In the genomic region with DNA sequence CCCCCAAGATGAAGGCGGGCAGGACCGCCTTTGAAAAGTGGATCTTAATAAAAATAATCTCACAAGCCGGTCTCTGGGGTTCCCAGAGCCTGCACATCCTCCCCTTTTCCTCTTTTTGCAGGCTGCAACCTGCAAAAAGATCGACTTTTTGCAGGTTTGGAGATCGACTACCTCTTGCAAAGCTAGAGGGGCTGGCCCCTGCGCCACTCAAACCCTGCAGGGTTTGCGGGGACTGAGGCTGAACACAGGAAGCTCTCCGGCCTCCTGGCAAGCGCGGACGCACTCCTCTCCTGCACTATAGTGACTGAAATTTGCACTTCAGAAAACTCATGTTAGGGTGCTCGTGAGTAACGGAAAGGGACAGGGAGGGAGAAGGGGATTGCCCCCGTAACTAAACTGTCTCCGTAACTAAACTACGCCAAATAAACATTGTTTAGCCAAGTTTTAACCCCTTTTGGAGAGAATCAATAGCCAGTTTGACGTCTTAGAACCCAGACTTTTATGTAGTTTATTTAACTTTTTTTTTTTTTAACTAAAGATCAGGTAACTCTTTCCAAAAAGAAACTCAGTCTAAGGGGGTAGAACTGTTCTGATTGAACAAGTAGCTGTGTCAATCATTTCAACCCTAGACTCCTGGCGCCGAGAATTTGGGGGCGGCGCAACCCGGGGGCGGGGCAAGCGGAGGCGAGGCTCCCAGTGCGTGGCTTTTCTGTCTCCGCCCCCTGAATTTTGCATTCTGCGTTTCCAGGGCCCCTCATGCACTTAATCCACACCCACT, we compare ENCODE assay signal across 8 cellular contexts. TPM values are rescaled to one million over a fixed set of nuclear protein-coding genes. Genes with fewer than 3 reads are reported as not detected.
DNase-seq lines count a peak whose midpoint lies in the region; TF ChIP-seq lines count a peak whose summit lies in the region.

No MANE protein-coding gene starts in this region.

- peaks cover 22% of the 10 kb centered on the region for H3K4me1 ChIP-seq in SJCRH30
- H3K4me1 ChIP-seq in cardiac muscle cell (ENCODE audit: low read depth) = peaks cover 39% of the 10 kb centered on the region
- H3K4me1 ChIP-seq in parathyroid adenoma = peaks cover 2% of the 10 kb centered on the region
- H3K4me1 ChIP-seq in tibial nerve = peaks cover 0 to 90% (median 42%) of the 10 kb centered on the region in 4 donors

- DNase-seq in ELF-1 (ENCODE audit: low read depth, low spot score) = peak; percentile 82
- DNase-seq in LHCN-M2 (ENCODE audit: low read depth) = peak; percentile 45
- DNase-seq in SJCRH30 = peak; percentile 80 to 88
- peak; percentile 54 for DNase-seq in activated naive CD8-positive, alpha-beta T cell treated with anti-CD3 and anti-CD28 coated beads, Interleukin-2, amount 50 U/mL, for 16 hours (ENCODE audit: low read depth, low spot score)
- DNase-seq in cardiac muscle cell (ENCODE audit: low read depth in 1 of 2, low spot score in 1 of 2) = peak; percentile 50 to 92
- DNase-seq in tibial nerve (ENCODE audit: low spot score in 2 of 2) = peak; percentile 88 to 91
- DNase-seq in UCSD-AML1 (lab: John Stamatoyannopoulos, UW; ENCODE audit: unreplicated experiment) = no peak

- no peaks in the 10 kb centered on the region for H3K79me2 ChIP-seq in parathyroid adenoma

- peak overlapping the region; percentile 78 for H3K27ac ChIP-seq in SJCRH30
- H3K27ac ChIP-seq in cardiac muscle cell = peak overlapping the region; percentile 87
- no peak overlapping the region for H3K27ac ChIP-seq in parathyroid adenoma
- H3K27ac ChIP-seq in tibial nerve = peak overlapping the region; percentile 66 to 96 (median 86)

- no peak overlapping the region for H3K9ac ChIP-seq in parathyroid adenoma

- TF ChIP-seq POLR2A in tibial nerve (IDR thresholded peaks at IDR 0.05) = peak in 1 of 2 donors; percentile 44

- peak in 1 of 2 donors; percentile 30 for TF ChIP-seq EP300 in tibial nerve (IDR thresholded peaks at IDR 0.05)

- H3K9me3 ChIP-seq in SJCRH30 (replicated peaks) = no peaks in the 10 kb centered on the region
- no peaks in the 10 kb centered on the region for H3K9me3 ChIP-seq in cardiac muscle cell (ENCODE audit: low read depth)
- no peaks in the 10 kb centered on the region for H3K9me3 ChIP-seq in parathyroid adenoma (ENCODE audit: control insufficient read depth, low read length)
- no peaks in the 10 kb centered on the region for H3K9me3 ChIP-seq in tibial nerve

- 0 to 1% methylated on average over 28 of the region's 28 CpGs for WGBS in tibial nerve, 2 donors

- no peaks in the 10 kb centered on the region for H3K27me3 ChIP-seq in SJCRH30
- H3K27me3 ChIP-seq in cardiac muscle cell = no peaks in the 10 kb centered on the region
- no peaks in the 10 kb centered on the region for H3K27me3 ChIP-seq in parathyroid adenoma (ENCODE audit: control insufficient read depth, insufficient read depth, low read length)
- peaks cover 0 to 8% of the 10 kb centered on the region in 2 donors for H3K27me3 ChIP-seq in tibial nerve

- peak overlapping the region; percentile 82 for H3K4me2 ChIP-seq in parathyroid adenoma (ENCODE audit: low read length)

- H3K4me3 ChIP-seq in SJCRH30 = peak overlapping the region; percentile 60
- peak overlapping the region; percentile 75 for H3K4me3 ChIP-seq in cardiac muscle cell
- peak overlapping the region; percentile 70 for H3K4me3 ChIP-seq in parathyroid adenoma (ENCODE audit: low read depth, low read length)
- peak overlapping the region; percentile 48 to 69 (median 56) for H3K4me3 ChIP-seq in tibial nerve

- H3K36me3 ChIP-seq in SJCRH30 (no peaks in the 10 kb centered on the region), cardiac muscle cell (no peaks in the 10 kb centered on the region), parathyroid adenoma (ENCODE audit: control insufficient read depth, insufficient read depth, low read length) (no peaks in the 10 kb centered on the region), tibial nerve (peaks cover 0 to 6% (median 0%) of the 10 kb centered on the region in 3 donors)

- TF ChIP-seq CTCF in cardiac muscle cell (IDR thresholded peaks at IDR 0.05; ENCODE audit: low read depth, low read length) = no peak
- no peak for TF ChIP-seq CTCF in parathyroid adenoma (IDR thresholded peaks at IDR 0.05)
- no peak for TF ChIP-seq CTCF in tibial nerve (IDR thresholded peaks at IDR 0.05)

- H2AFZ ChIP-seq in parathyroid adenoma = peak overlapping the region; percentile 56

RNA-seq across cellular contexts. Expression of gene IGFBP5, which starts 2.5 kb away (rescaled TPM):
- total RNA-seq in LHCN-M2 (2014; rRNA removed) (0.06 and 0.46 TPM in 2 replicates), cardiac muscle cell (132 and 229 TPM in 2 replicates), tibial nerve (1,000 to 10,000 TPM in 2 of 4 donors, 100 to 1,000 TPM in 2; 178 to 1,859 (median 1,369) TPM)
- 3.3 TPM for polyA plus RNA-seq in LHCN-M2 (2012)
- 16.8 and 20.5 TPM in 2 replicates for total RNA-seq in SJCRH30 (2014; rRNA removed; shearing (Covaris generic))
- polyA plus RNA-seq in cardiac muscle cell = 28.0 and 35.2 TPM in 2 replicates

RNA-seq across cellular contexts. Expression of gene IGFBP2, which starts 59.6 kb away (rescaled TPM):
- total RNA-seq in LHCN-M2 (2014; rRNA removed) (0.23 and 1.5 TPM in 2 replicates), cardiac muscle cell (402 and 451 TPM in 2 replicates), tibial nerve (100 to 1,000 TPM; 125 to 337 (median 157) TPM)
- polyA plus RNA-seq in LHCN-M2 (2012) = 3.7 TPM
- total RNA-seq in SJCRH30 (2014; rRNA removed; shearing (Covaris generic)) = 175 and 188 TPM in 2 replicates
- polyA plus RNA-seq in cardiac muscle cell = 476 and 569 TPM in 2 replicates

Comparison
In these comparisons a context has a peak if more than half of its experiments do, and no peak if none do; other contexts are left out.
1. RNA of gene IGFBP5, which starts 2.5 kb away (total RNA-seq): 178 to 1,859 TPM in tibial nerve, 132 to 229 TPM in cardiac muscle cell and 16.8 to 20.5 TPM in SJCRH30; 0.06 to 0.46 TPM in LHCN-M2; every median in the first group is over 10 times any median in the second.
2. RNA of gene IGFBP2, which starts 59.6 kb away (total RNA-seq): 402 to 451 TPM in cardiac muscle cell, 175 to 188 TPM in SJCRH30 and 125 to 337 TPM in tibial nerve; 0.23 to 1.5 TPM in LHCN-M2; every median in the first group is over 10 times any median in the second.
3. Peak in every context shown above with its lines, with median percentiles within 50 percentile points of each other: H3K4me3 ChIP-seq.